27 cellular contexts compared by ENCODE assay signal in genomic region chr20:25478889-25479568, GRCh38.
"Had no signal": no experiment of that assay in that cellular context is flagged by ENCODE, and none has a peak within 500 bp of the region (broad histone marks: within the 10 kb centered on the region; RNA-seq: fewer than 3 reads in every experiment).

No MANE protein-coding gene starts in this region.

- H3K4me3 Mint-ChIP-seq: activated CD4-positive, alpha-beta T cell treated with anti-CD3 and anti-CD28 coated beads, Interleukin-2, amount 10 ng/mL, durations not matched to agents 24 days and 14 days; activated CD8-positive, alpha-beta T cell treated with anti-CD3 and anti-CD28 coated beads for 36 hours; activated T-cell treated with anti-CD3 and anti-CD28 coated beads, Interleukin-2, amount 50 U/mL, for 4 hours; activated T-helper 17 cell treated with anti-CD3 and anti-CD28 coated beads, Interleukin-2, amount 50 U/mL, for 72 hours; dendritic cell treated with granulocyte-macrophage colony-stimulating factor and Interleukin-4, amounts not matched to agents 40 ng/mL and 50 ng/mL, for 4 days; natural killer cell; stimulated activated naive B cell treated with anti-CD40 and anti-IgM and Interleukin-4, amounts not matched to agents 10 μg/mL and 1 μg/mL and 100 μg/mL, for 72 hours had no signal

- H3K4me1 Mint-ChIP-seq: activated CD4-positive, alpha-beta T cell treated with anti-CD3 and anti-CD28 coated beads, Interleukin-2, amount 10 ng/mL, durations not matched to agents 24 days and 14 days; activated T-helper 17 cell treated with anti-CD3 and anti-CD28 coated beads, Interleukin-2, amount 50 U/mL, for 72 hours; natural killer cell; stimulated activated naive B cell treated with anti-CD40 and anti-IgM and Interleukin-4, amounts not matched to agents 10 μg/mL and 1 μg/mL and 100 μg/mL, for 72 hours had no signal

- H3K27me3 Mint-ChIP-seq: activated CD4-positive, alpha-beta T cell treated with anti-CD3 and anti-CD28 coated beads, Interleukin-2, amount 10 ng/mL, durations not matched to agents 24 days and 14 days; activated CD8-positive, alpha-beta T cell treated with anti-CD3 and anti-CD28 coated beads for 36 hours; activated T-helper 17 cell treated with anti-CD3 and anti-CD28 coated beads, Interleukin-2, amount 50 U/mL, for 72 hours had no signal

- H3K9me3 ChIP-seq: left ventricle myocardium inferior, sigmoid colon, stomach, thyroid gland, upper lobe of left lung, vagina had no signal

- H3K36me3 Mint-ChIP-seq: natural killer cell; stimulated activated naive B cell treated with anti-CD40 and anti-IgM and Interleukin-4, amounts not matched to agents 10 μg/mL and 1 μg/mL and 100 μg/mL, for 72 hours had no signal

- H3K9me3 Mint-ChIP-seq: activated CD4-positive, alpha-beta T cell treated with anti-CD3 and anti-CD28 coated beads, Interleukin-2, amount 10 ng/mL, durations not matched to agents 24 days and 14 days; activated CD8-positive, alpha-beta T cell treated with anti-CD3 and anti-CD28 coated beads for 36 hours; activated T-cell treated with anti-CD3 and anti-CD28 coated beads, Interleukin-2, amount 50 U/mL, for 4 hours; activated T-helper 17 cell treated with anti-CD3 and anti-CD28 coated beads, Interleukin-2, amount 50 U/mL, for 72 hours; dendritic cell treated with granulocyte-macrophage colony-stimulating factor and Interleukin-4, amounts not matched to agents 40 ng/mL and 50 ng/mL, for 4 days; natural killer cell; stimulated activated naive B cell treated with anti-CD40 and anti-IgM and Interleukin-4, amounts not matched to agents 10 μg/mL and 1 μg/mL and 100 μg/mL, for 72 hours had no signal

- H3K27ac ChIP-seq: left ventricle myocardium inferior, sigmoid colon, stomach, thyroid gland, upper lobe of left lung, vagina had no signal

- H3K27ac Mint-ChIP-seq: activated CD4-positive, alpha-beta T cell treated with anti-CD3 and anti-CD28 coated beads, Interleukin-2, amount 10 ng/mL, durations not matched to agents 24 days and 14 days; activated CD8-positive, alpha-beta T cell treated with anti-CD3 and anti-CD28 coated beads for 36 hours; activated T-helper 17 cell treated with anti-CD3 and anti-CD28 coated beads, Interleukin-2, amount 50 U/mL, for 72 hours; dendritic cell treated with granulocyte-macrophage colony-stimulating factor and Interleukin-4, amounts not matched to agents 40 ng/mL and 50 ng/mL, for 4 days; natural killer cell; stimulated activated naive B cell treated with anti-CD40 and anti-IgM and Interleukin-4, amounts not matched to agents 10 μg/mL and 1 μg/mL and 100 μg/mL, for 72 hours had no signal

- H3K4me3 ChIP-seq: left ventricle myocardium inferior, lung, sigmoid colon, stomach, thyroid gland, upper lobe of left lung, vagina had no signal

- DNase-seq: activated CD4-positive, alpha-beta T cell treated with anti-CD3 and anti-CD28 coated beads, Interleukin-2, amount 10 ng/mL, durations not matched to agents 24 days and 14 days; activated CD4-positive, CD25-positive, alpha-beta regulatory T cell treated with anti-CD3 and anti-CD28 coated beads, Interleukin-2, amount 50 U/mL, for 72 hours; activated CD8-positive, alpha-beta T cell treated with anti-CD3 and anti-CD28 coated beads for 36 hours; activated gamma-delta T cell treated with Interleukin-2 at 50 U/mL for 16 hours; activated naive CD4-positive, alpha-beta T cell treated with anti-CD3 and anti-CD28 coated beads, Interleukin-2, amount 50 U/mL, for 16 hours; activated T-cell treated with anti-CD3 and anti-CD28 coated beads, Interleukin-2, amount 50 U/mL, for 4 hours; amygdala; central memory CD4-positive, alpha-beta T cell; erythroblast; head of caudate nucleus; hippocampal formation; kidney glomerular epithelial cell; left ventricle myocardium inferior; mesendoderm; natural killer cell; small intestine; stimulated activated CD4-positive, alpha-beta T cell treated with anti-CD3 and anti-CD28 coated beads, Interleukin-1b, Interleukin-23, amount 100 ng/mL, for 48 hours; stimulated activated naive B cell treated with anti-CD40 and anti-IgM and Interleukin-4, amounts not matched to agents 10 μg/mL and 1 μg/mL and 100 μg/mL, for 72 hours; stomach; T-helper 2 cell; thyroid gland had no signal

- ATAC-seq: activated CD8-positive, alpha-beta T cell treated with anti-CD3 and anti-CD28 coated beads for 36 hours; activated T-cell treated with anti-CD3 and anti-CD28 coated beads, Interleukin-2, amount 50 U/mL, for 4 hours; activated T-helper 17 cell treated with anti-CD3 and anti-CD28 coated beads, Interleukin-2, amount 50 U/mL, for 72 hours; natural killer cell; stimulated activated naive B cell treated with anti-CD40 and anti-IgM and Interleukin-4, amounts not matched to agents 10 μg/mL and 1 μg/mL and 100 μg/mL, for 72 hours had no signal

- H3K27me3 ChIP-seq: sigmoid colon, stomach, thyroid gland, upper lobe of left lung, vagina had no signal

- H3K4me1 ChIP-seq: left ventricle myocardium inferior, sigmoid colon, stomach, thyroid gland, upper lobe of left lung had no signal
